8 cellular contexts compared by ENCODE assay signal in genomic region chr20:33488661-33489494, GRCh38. TPM values are rescaled to one million over a fixed set of nuclear protein-coding genes. Genes with fewer than 3 reads are reported as not detected.
DNase-seq lines count a peak whose midpoint lies in the region; ATAC-seq and TF ChIP-seq lines count a peak whose summit lies in the region.
"Not testable (repeated sequence)": the region's sequence is repeated elsewhere in the genome, so short reads cannot be mapped to it uniquely, and the experiment has no call there.

No MANE protein-coding gene starts in this region.

- DNase-seq in AG04449 (ENCODE audit: low read depth, low spot score); H7; Panc1 (ENCODE audit: low read depth, low spot score); activated naive CD4-positive, alpha-beta T cell treated with anti-CD3 and anti-CD28 coated beads, Interleukin-2, amount 50 U/mL, for 72 hours (ENCODE audit: low spot score in 2 of 2); naive thymus-derived CD8-positive, alpha-beta T cell; smooth muscle cell (lab: John Stamatoyannopoulos, UW; ENCODE audit: unreplicated experiment): not testable (repeated sequence)
- peak in 3 of 10 donors; percentile 26 to 41 (median 39) for DNase-seq in dorsolateral prefrontal cortex

- not testable (repeated sequence) for H3K4me1 ChIP-seq in Panc1 (ENCODE audit: control insufficient read depth, insufficient read depth, low read length); iPS-15b (ENCODE audit: control insufficient read depth, insufficient read depth, low read length)
- peaks cover 15% of the 10 kb centered on the region for H3K4me1 ChIP-seq in smooth muscle cell (ENCODE audit: low read depth)

- H3K4me3 ChIP-seq in AG04449 (ENCODE audit: low read depth, low read length), result peak overlapping the region; percentile 72
- H3K4me3 ChIP-seq in H7 (ENCODE audit: insufficient read depth, low read depth, low read length), result peak overlapping the region; percentile 49; the same call in 1 of the 2 replicates
- peak overlapping the region; percentile 46 to 86 for H3K4me3 ChIP-seq in Panc1 (ENCODE audit: low read depth in 2 of 2, low read length in 2 of 2)
- peak overlapping the region; percentile 45 to 100 (median 82) for H3K4me3 ChIP-seq in dorsolateral prefrontal cortex
- peak overlapping the region; percentile 58 for H3K4me3 ChIP-seq in iPS-15b (ENCODE audit: low read depth, low read length)
- peak overlapping the region; percentile 77 for H3K4me3 ChIP-seq in smooth muscle cell

- BruUV-seq in Panc1 (replicated peaks; lab: Mats Ljungman, UMichigan), result not testable (repeated sequence)

- not testable (repeated sequence) for H3K27me3 ChIP-seq in H7 (ENCODE audit: control insufficient read depth, insufficient read depth, low read length); Panc1 (ENCODE audit: control insufficient read depth, insufficient read depth, low read length); dorsolateral prefrontal cortex; iPS-15b (ENCODE audit: control insufficient read depth, insufficient read depth, low read length); smooth muscle cell (ENCODE audit: low read depth)

- in situ Hi-C loops in Panc1 (cut with HindIII; ENCODE audit: low pct_unique_long_range_greater_than_20kb, low sequenced_read_pairs), result not testable (repeated sequence)

- POLR2A ChIA-PET in AG04449 (lab: Yijun Ruan, JAX), result interaction anchor here (1.0 to 1.7 kb wide), 5 partner anchors 12 to 178 kb away, joined by 3 to 5 read pairs (median 3); partner anchors contain the start of gene ACTL10
- POLR2A ChIA-PET in Panc1 (lab: Charles Lee), result interaction anchor here (0.6 to 1.0 kb wide), 2 partner anchors 16 to 234 kb away, joined by 3 to 5 read pairs; no protein-coding TSS in a partner anchor
- POLR2A ChIA-PET in naive thymus-derived CD8-positive, alpha-beta T cell (lab: Charles Lee), result interaction anchor here (0.8 to 2.5 kb wide), 15 partner anchors 45 to 624 kb away, joined by 3 to 22 read pairs (median 7); partner anchors contain the start of genes ACTL10, C20orf144, CDK5RAP1 and EIF2S2

- not testable (repeated sequence) for ATAC-seq in Panc1; activated naive CD4-positive, alpha-beta T cell treated with anti-CD3 and anti-CD28 coated beads, Interleukin-2, amount 50 U/mL, for 72 hours; naive thymus-derived CD8-positive, alpha-beta T cell

- not testable (repeated sequence) for H3F3A ChIP-seq in smooth muscle cell (ENCODE audit: low read depth)

- peaks cover 6 to 30% (median 15%) of the 10 kb centered on the region in 4 donors for H3K4me1 Mint-ChIP-seq in naive thymus-derived CD8-positive, alpha-beta T cell

- peak overlapping the region; percentile 100 for H2AFZ ChIP-seq in smooth muscle cell (ENCODE audit: low read depth)

- not testable (repeated sequence) for TF ChIP-seq CTCF in AG04449 (IDR thresholded peaks at IDR 0.05; ENCODE audit: insufficient read depth, low read length, missing control alignments); Panc1 (IDR thresholded peaks at IDR 0.05); dorsolateral prefrontal cortex (IDR thresholded peaks at IDR 0.05 in 54 of 56, conservative IDR thresholded peaks at IDR 0.05 in 2 of 56; ENCODE audit: low read depth in 1 of 56, partially characterized antibody in 56 of 56); smooth muscle cell (IDR thresholded peaks at IDR 0.05; ENCODE audit: borderline replicate concordance, insufficient read depth, poor library complexity, severe bottlenecking)

- H3K9me3 Mint-ChIP-seq in activated naive CD4-positive, alpha-beta T cell treated with anti-CD3 and anti-CD28 coated beads, Interleukin-2, amount 50 U/mL, for 72 hours; naive thymus-derived CD8-positive, alpha-beta T cell: not testable (repeated sequence)

- H3K9ac ChIP-seq in iPS-15b (ENCODE audit: low read depth, low read length), result not testable (repeated sequence)
- peak overlapping the region; percentile 93 for H3K9ac ChIP-seq in smooth muscle cell (ENCODE audit: low read depth)

- peak overlapping the region; percentile 68 to 84 for H3K27ac Mint-ChIP-seq in activated naive CD4-positive, alpha-beta T cell treated with anti-CD3 and anti-CD28 coated beads, Interleukin-2, amount 50 U/mL, for 72 hours
- peak overlapping the region; percentile 19 to 97 (median 82) for H3K27ac Mint-ChIP-seq in naive thymus-derived CD8-positive, alpha-beta T cell

- not testable (repeated sequence) for H3K36me3 Mint-ChIP-seq in activated naive CD4-positive, alpha-beta T cell treated with anti-CD3 and anti-CD28 coated beads, Interleukin-2, amount 50 U/mL, for 72 hours; naive thymus-derived CD8-positive, alpha-beta T cell

- H3K9me3 ChIP-seq in Panc1 (ENCODE audit: control insufficient read depth, insufficient read depth, low read depth, low read length); iPS-15b (ENCODE audit: control insufficient read depth, insufficient read depth, low read length); smooth muscle cell (replicated peaks; ENCODE audit: low read depth): not testable (repeated sequence)

- H3K4me3 Mint-ChIP-seq in naive thymus-derived CD8-positive, alpha-beta T cell, result peak overlapping the region in 8 of 10 donors; percentile 32 to 85 (median 41)

- peak overlapping the region; percentile 77 for H3K27ac ChIP-seq in Panc1 (ENCODE audit: low read length)
- H3K27ac ChIP-seq in dorsolateral prefrontal cortex, result peak overlapping the region; percentile 88 to 99 (median 97)
- H3K27ac ChIP-seq in smooth muscle cell (ENCODE audit: low read depth), result peak overlapping the region; percentile 97

- H3K79me2 ChIP-seq in smooth muscle cell (ENCODE audit: low read depth), result peaks cover 37% of the 10 kb centered on the region

- CTCF ChIA-PET in AG04449 (lab: Yijun Ruan, JAX) (interaction anchor here (1.0 to 1.9 kb wide), 5 partner anchors 18 to 179 kb away, joined by 3 to 11 read pairs (median 5); partner anchors contain the start of gene ACTL10), Panc1 (lab: Charles Lee) (interaction anchor here (0.6 kb wide), 1 partner anchor 63 kb away, joined by 4 read pairs; no protein-coding TSS in a partner anchor)

- H3K36me3 ChIP-seq in H7 (replicated peaks; ENCODE audit: control insufficient read depth, insufficient read depth, low read length); Panc1 (ENCODE audit: control insufficient read depth, insufficient read depth, low read length); iPS-15b (ENCODE audit: control insufficient read depth, insufficient read depth, low read length); smooth muscle cell (ENCODE audit: low read depth): not testable (repeated sequence)

- H3K4me2 ChIP-seq in smooth muscle cell, result peak overlapping the region; percentile 99

- H4K20me1 ChIP-seq in smooth muscle cell (ENCODE audit: low read depth), result peaks cover 28% of the 10 kb centered on the region

- 92% methylated on average over 32 of the region's 32 CpGs for WGBS in smooth muscle cell (ENCODE audit: low lambda C conversion rate)

- intact Hi-C loops in Panc1 (cut with micrococcal nuclease; ENCODE audit: unreplicated experiment), result not testable (repeated sequence)
- intact Hi-C loops in dorsolateral prefrontal cortex (cut with DNase I), result loop anchor here in 1 of 2 donors (1.0 to 2.0 kb wide), 2 partner anchors 24 to 178 kb away; partner anchors contain the start of gene ACTL10

- H3K27me3 Mint-ChIP-seq in naive thymus-derived CD8-positive, alpha-beta T cell, result not testable (repeated sequence)

RNA-seq across cellular contexts. Expression of gene CBFA2T2, which starts 1.0 kb away (rescaled TPM):
- total RNA-seq in H7 (2014; rRNA removed; shearing (Covaris generic)), result 7.5 and 17.4 TPM in 2 replicates
- total RNA-seq in Panc1 (2021; ENCODE audit: unreplicated experiment), result 16.3 TPM
- 12.5 TPM for polyA plus RNA-seq in Panc1 (2012; ENCODE audit: insufficient read length)
- total RNA-seq in activated naive CD4-positive, alpha-beta T cell treated with anti-CD3 and anti-CD28 coated beads, Interleukin-2, amount 50 U/mL, for 72 hours, result 10 to 100 TPM; 13.7 to 16.3 TPM
- 10 to 100 TPM; 30.2 to 61.1 (median 39.7) TPM for total RNA-seq in dorsolateral prefrontal cortex
- total RNA-seq in naive thymus-derived CD8-positive, alpha-beta T cell, result 10 to 100 TPM; 33.5 to 33.8 TPM
- 10 to 100 TPM; 11.9 to 17.9 (median 14.8) TPM for polyA plus RNA-seq in naive thymus-derived CD8-positive, alpha-beta T cell
- 40.3 and 41.6 TPM in 2 replicates for total RNA-seq in smooth muscle cell
- polyA plus RNA-seq in smooth muscle cell, result 18.2 and 25.1 TPM in 2 replicates

RNA-seq across cellular contexts. Expression of gene SNTA1, which starts 45.3 kb away (rescaled TPM):
- 3.8 and 6.0 TPM in 2 replicates for total RNA-seq in H7 (2014; rRNA removed; shearing (Covaris generic))
- total RNA-seq in Panc1 (2021; ENCODE audit: unreplicated experiment) (12.0 TPM), dorsolateral prefrontal cortex (100 to 1,000 TPM in 12 of 120 experiments, 10 to 100 TPM in 108; 35.4 to 180 (median 77.4) TPM), smooth muscle cell (39.2 and 49.5 TPM in 2 replicates)
- 22.4 TPM for polyA plus RNA-seq in Panc1 (2012; ENCODE audit: insufficient read length)
- 1 to 10 TPM; 3.1 TPM for total RNA-seq in activated naive CD4-positive, alpha-beta T cell treated with anti-CD3 and anti-CD28 coated beads, Interleukin-2, amount 50 U/mL, for 72 hours
- total RNA-seq in naive thymus-derived CD8-positive, alpha-beta T cell, result 1 to 10 TPM; 3.6 to 4.3 TPM
- polyA plus RNA-seq in naive thymus-derived CD8-positive, alpha-beta T cell, result 1 to 10 TPM; 6.1 to 9.1 (median 6.4) TPM
- polyA plus RNA-seq in smooth muscle cell, result 51.8 and 58.2 TPM in 2 replicates
